Comparison of ENCODE assay signal across 10 cellular contexts in genomic region chr1:54500030-54500389, GRCh38. TPM values are rescaled to one million over a fixed set of nuclear protein-coding genes. Genes with fewer than 3 reads are reported as not detected.
DNase-seq lines count a peak whose midpoint lies in the region; ATAC-seq lines count a peak whose summit lies in the region.
"Had no signal": no experiment of that assay in that cellular context is flagged by ENCODE, and none has a peak within 500 bp of the region (broad histone marks: within the 10 kb centered on the region; RNA-seq: fewer than 3 reads in every experiment).

No MANE protein-coding gene starts in this region.

- H3K27me3 ChIP-seq in right cardiac atrium (ENCODE audit: control insufficient read depth, insufficient read depth), result no peaks in the 10 kb centered on the region

- no peak overlapping the region for H3K27ac ChIP-seq in right cardiac atrium (ENCODE audit: low read length)

- no peaks in the 10 kb centered on the region for H3K4me1 ChIP-seq in right cardiac atrium (ENCODE audit: control insufficient read depth, insufficient read depth, low read length)

- peaks cover 2% of the 10 kb centered on the region for H3K4me1 Mint-ChIP-seq in T-helper 17 cell
- H3K4me1 Mint-ChIP-seq in stimulated activated effector memory CD8-positive, alpha-beta T cell treated with anti-CD3 and anti-CD28 coated beads, Interleukin-12 subunit alpha, Interleukin-12 subunit beta, amount 100 ng/mL, for 72 hours, result peaks cover 10% of the 10 kb centered on the region

- intact Hi-C loops in right cardiac atrium (cut with DNase I), result no loop called here

- no peaks in the 10 kb centered on the region for H3K9me3 ChIP-seq in T-helper 17 cell (ENCODE audit: control insufficient read depth, low read length, poor library complexity, severe bottlenecking)
- H3K9me3 ChIP-seq in right cardiac atrium (ENCODE audit: control insufficient read depth, low read length), result peaks cover 2% of the 10 kb centered on the region

- no peak overlapping the region for H3K4me3 ChIP-seq in right cardiac atrium (ENCODE audit: low read length)
- H3K4me3 ChIP-seq: lung had no signal

- H3K4me3 Mint-ChIP-seq in T-helper 17 cell, result peak overlapping the region; percentile 81
- peak overlapping the region; percentile 60 for H3K4me3 Mint-ChIP-seq in stimulated activated effector memory CD8-positive, alpha-beta T cell treated with anti-CD3 and anti-CD28 coated beads, Interleukin-12 subunit alpha, Interleukin-12 subunit beta, amount 100 ng/mL, for 72 hours

- WGBS in right cardiac atrium, result 41% methylated on average over 12 of the region's 12 CpGs

- H3K27me3 Mint-ChIP-seq in T-helper 17 cell, result peaks cover 63% of the 10 kb centered on the region

- H3K27ac Mint-ChIP-seq in T-helper 17 cell, result no peak overlapping the region
- no peak overlapping the region for H3K27ac Mint-ChIP-seq in stimulated activated effector memory CD8-positive, alpha-beta T cell treated with anti-CD3 and anti-CD28 coated beads, Interleukin-12 subunit alpha, Interleukin-12 subunit beta, amount 100 ng/mL, for 72 hours

- H3K36me3 Mint-ChIP-seq in T-helper 17 cell (ENCODE audit: low read depth), result peaks cover 16% of the 10 kb centered on the region
- no peaks in the 10 kb centered on the region for H3K36me3 Mint-ChIP-seq in stimulated activated effector memory CD8-positive, alpha-beta T cell treated with anti-CD3 and anti-CD28 coated beads, Interleukin-12 subunit alpha, Interleukin-12 subunit beta, amount 100 ng/mL, for 72 hours

- no peaks in the 10 kb centered on the region for H3K9me3 Mint-ChIP-seq in stimulated activated effector memory CD8-positive, alpha-beta T cell treated with anti-CD3 and anti-CD28 coated beads, Interleukin-12 subunit alpha, Interleukin-12 subunit beta, amount 100 ng/mL, for 72 hours

- DNase-seq in NCI-H510A treated with DMSO at 0.1 percent for 48 hours (lab: John Stamatoyannopoulos, UW) (peak; percentile 55), NCI-H510A (lab: John Stamatoyannopoulos, UW) (no peak), T-helper 17 cell (no peak), right cardiac atrium (no peak), DMS114 treated with DMSO at 0.1 percent for 48 hours (lab: John Stamatoyannopoulos, UW; ENCODE audit: unreplicated experiment) (no peak), amniotic stem cell (lab: John Stamatoyannopoulos, UW) (no peak)
- no peak for DNase-seq in stimulated activated effector memory CD8-positive, alpha-beta T cell treated with anti-CD3 and anti-CD28 coated beads, Interleukin-12 subunit alpha, Interleukin-12 subunit beta, amount 100 ng/mL, for 72 hours (ENCODE audit: low spot score in 2 of 2)
- DNase-seq: cerebellar nuclear complex had no signal

- ATAC-seq in T-helper 17 cell (no peak), right cardiac atrium (peak; percentile 23 to 33), HG02571 (IDR thresholded peaks at IDR 0.05; ENCODE audit: unreplicated experiment) (no peak)
- ATAC-seq in stimulated activated effector memory CD8-positive, alpha-beta T cell treated with anti-CD3 and anti-CD28 coated beads, Interleukin-12 subunit alpha, Interleukin-12 subunit beta, amount 100 ng/mL, for 72 hours, result no peak

RNA-seq across cellular contexts. Expression of gene ACOT11, which starts 48.0 kb away (rescaled TPM):
- under 1 TPM; 0.67 to 0.78 TPM for total RNA-seq in T-helper 17 cell
- total RNA-seq in right cardiac atrium, result 10 to 100 TPM; 14.4 to 32.7 (median 28.7) TPM
- 16.7 TPM for polyA plus RNA-seq in right cardiac atrium

Comparison
In these comparisons a context has a peak if more than half of its experiments do, and no peak if none do; other contexts are left out.
1. ATAC-seq: peak in right cardiac atrium (2 of 2); none in T-helper 17 cell (single experiment), stimulated activated effector memory CD8-positive, alpha-beta T cell treated with anti-CD3 and anti-CD28 coated beads, Interleukin-12 subunit alpha, Interleukin-12 subunit beta, amount 100 ng/mL, for 72 hours (single experiment) and HG02571 (single experiment).
2. RNA of gene ACOT11, which starts 48.0 kb away (total RNA-seq): 14.4 to 32.7 TPM in right cardiac atrium; 0.67 to 0.78 TPM in T-helper 17 cell; every median in the first group is over 4 times any median in the second.